Comparison of ENCODE assay signal across 9 cellular contexts in genomic region chr4:165464813-165465381, GRCh38.
DNase-seq lines count a peak whose midpoint lies in the region; ATAC-seq, FAIRE-seq and TF ChIP-seq lines count a peak whose summit lies in the region.
"Had no signal": no experiment of that assay in that cellular context is flagged by ENCODE, and none has a peak within 500 bp of the region (broad histone marks: within the 10 kb centered on the region; RNA-seq: fewer than 3 reads in every experiment).

No MANE protein-coding gene starts in this region.

- no peak overlapping the region for H3K9ac ChIP-seq in neural cell (ENCODE audit: low read length)

- no peaks in the 10 kb centered on the region for H3K27me3 ChIP-seq in esophagus muscularis mucosa
- no peaks in the 10 kb centered on the region for H3K27me3 ChIP-seq in neural cell (ENCODE audit: insufficient read depth, low read depth, low read length)

- H3K4me3 Mint-ChIP-seq in activated T-cell treated with anti-CD3 and anti-CD28 coated beads, Interleukin-2, amount 50 U/mL, for 72 hours, result no peak overlapping the region
- H3K4me3 Mint-ChIP-seq: stimulated activated naive CD8-positive, alpha-beta T cell treated with anti-CD3 and anti-CD28 coated beads, Interleukin-15, Interleukin-2, amounts not matched to agents 100 ng/mL and 50 ng/mL, for 24 hours had no signal

- no peaks in the 10 kb centered on the region for H3K27me3 Mint-ChIP-seq in activated T-cell treated with anti-CD3 and anti-CD28 coated beads, Interleukin-2, amount 50 U/mL, for 72 hours (ENCODE audit: low read depth)

- no peaks in the 10 kb centered on the region for H3K9me2 ChIP-seq in neural cell (ENCODE audit: insufficient read depth, low read length)

- peak; percentile 58 to 61 for ATAC-seq in activated T-cell treated with anti-CD3 and anti-CD28 coated beads, Interleukin-2, amount 50 U/mL, for 72 hours (replicated peaks in 1 of 2)
- ATAC-seq in GM21717 (IDR thresholded peaks at IDR 0.05; ENCODE audit: unreplicated experiment), result peak; percentile 65
- peak; percentile 79 for ATAC-seq in SK-N-SH treated with all-trans-retinoic acid at 6 μM for 48 hours

- no peak overlapping the region for H3K27ac Mint-ChIP-seq in activated T-cell treated with anti-CD3 and anti-CD28 coated beads, Interleukin-2, amount 50 U/mL, for 72 hours
- H3K27ac Mint-ChIP-seq: stimulated activated naive CD8-positive, alpha-beta T cell treated with anti-CD3 and anti-CD28 coated beads, Interleukin-15, Interleukin-2, amounts not matched to agents 100 ng/mL and 50 ng/mL, for 24 hours had no signal

- no peak overlapping the region for H2AFZ ChIP-seq in neural cell (ENCODE audit: low read depth, low read length)

- no peak overlapping the region for H3K4me3 ChIP-seq in esophagus muscularis mucosa
- H3K4me3 ChIP-seq in neural cell (ENCODE audit: low read length), result no peak overlapping the region

- H3K9me3 ChIP-seq in esophagus muscularis mucosa, result no peaks in the 10 kb centered on the region
- no peaks in the 10 kb centered on the region for H3K9me3 ChIP-seq in neural cell (ENCODE audit: low read length)

- H3K27ac ChIP-seq in esophagus muscularis mucosa (replicated peaks in 1 of 4) (no peak overlapping the region), neural cell (ENCODE audit: low read length) (no peak overlapping the region)

- TF ChIP-seq POLR2A in esophagus muscularis mucosa (IDR thresholded peaks at IDR 0.05; ENCODE audit: low read depth) (no peak), H54 (IDR thresholded peaks at IDR 0.05; ENCODE audit: low read depth, low read length) (no peak)

- TF ChIP-seq CTCF in esophagus muscularis mucosa (IDR thresholded peaks at IDR 0.05) (peak; percentile 76 to 78 (median 76)), neural cell (IDR thresholded peaks at IDR 0.05; ENCODE audit: poor library complexity, severe bottlenecking) (peak; percentile 85)

- H3K4me2 ChIP-seq in neural cell (ENCODE audit: low read length), result no peak overlapping the region

- no peak for FAIRE-seq in H54 (lab: Jason Lieb, UNC)

- peaks cover 0 to 5% (median 2%) of the 10 kb centered on the region in 4 donors for H3K36me3 ChIP-seq in esophagus muscularis mucosa
- H3K36me3 ChIP-seq in neural cell (ENCODE audit: insufficient read depth, low read length), result peaks cover 19% of the 10 kb centered on the region

- H3K9me3 Mint-ChIP-seq in activated T-cell treated with anti-CD3 and anti-CD28 coated beads, Interleukin-2, amount 50 U/mL, for 72 hours, result no peaks in the 10 kb centered on the region
- H3K9me3 Mint-ChIP-seq: stimulated activated naive CD8-positive, alpha-beta T cell treated with anti-CD3 and anti-CD28 coated beads, Interleukin-15, Interleukin-2, amounts not matched to agents 100 ng/mL and 50 ng/mL, for 24 hours had no signal

- no peak for TF ChIP-seq EP300 in esophagus muscularis mucosa (IDR thresholded peaks at IDR 0.05)
- TF ChIP-seq EP300 in neural cell (conservative IDR thresholded peaks at IDR 0.05; ENCODE audit: poor library complexity, severe bottlenecking), result no peak

- DNase-seq in activated T-cell treated with anti-CD3 and anti-CD28 coated beads, Interleukin-2, amount 50 U/mL, for 72 hours, result peak in 1 of 2 donors; percentile 5
- no peak for DNase-seq in activated T-cell treated with anti-CD3 and anti-CD28 coated beads, Interleukin-2, amount 50 U/mL, for 1 hour
- peak; percentile 68 to 84 for DNase-seq in Kasumi-1 (lab: John Stamatoyannopoulos, UW)
- no peak for DNase-seq in esophagus muscularis mucosa (ENCODE audit: extremely low spot score)
- DNase-seq in H54 (ENCODE audit: insufficient read length, low spot score), result no peak

- intact Hi-C loops in esophagus muscularis mucosa (cut with DNase I), result loop anchor here (2.0 to 10.0 kb wide), 3 partner anchors 88 to 334 kb away; partner anchors contain the start of genes CPE and KLHL2

- no peaks in the 10 kb centered on the region for H4K20me1 ChIP-seq in neural cell (ENCODE audit: insufficient read depth)

- peak; percentile 94 for TF ChIP-seq RAD21 in neural cell (conservative IDR thresholded peaks at IDR 0.05)

- WGBS in esophagus muscularis mucosa, result 24% methylated on average over 9 of the region's 9 CpGs

- peaks cover 0 to 24% (median 17%) of the 10 kb centered on the region in 4 donors for H3K4me1 ChIP-seq in esophagus muscularis mucosa

- H3F3A ChIP-seq in neural cell (ENCODE audit: insufficient read depth, low read length, poor library complexity, severe bottlenecking), result peaks cover 5% of the 10 kb centered on the region

- peaks cover 15% of the 10 kb centered on the region for H3K79me2 ChIP-seq in neural cell (replicated peaks; ENCODE audit: insufficient read depth, low read length)

- H3K36me3 Mint-ChIP-seq in activated T-cell treated with anti-CD3 and anti-CD28 coated beads, Interleukin-2, amount 50 U/mL, for 72 hours (ENCODE audit: insufficient read depth in 2 of 2), result no peaks in the 10 kb centered on the region

- H3K4me1 Mint-ChIP-seq in activated T-cell treated with anti-CD3 and anti-CD28 coated beads, Interleukin-2, amount 50 U/mL, for 72 hours (ENCODE audit: low read depth), result no peaks in the 10 kb centered on the region

TF ChIP-seq in SK-N-SH treated with all-trans-retinoic acid at 6 μM for 48 hours, 23 proteins besides CTCF, POLR2A, EP300 and RAD21:
- TF ChIP-seq CREB5 (CRISPR knock-in tag; IDR thresholded peaks at IDR 0.05; ENCODE audit: low read depth) (no peak), ESRRG (CRISPR knock-in tag; IDR thresholded peaks at IDR 0.05) (no peak), PATZ1 (CRISPR knock-in tag; IDR thresholded peaks at IDR 0.05; ENCODE audit: borderline replicate concordance) (no peak), ZNF8 (CRISPR knock-in tag; IDR thresholded peaks at IDR 0.05) (no peak), ARNTL (CRISPR knock-in tag; IDR thresholded peaks at IDR 0.05; ENCODE audit: borderline replicate concordance, low read depth) (no peak), TOX (CRISPR knock-in tag; IDR thresholded peaks at IDR 0.05; ENCODE audit: borderline replicate concordance) (no peak), ZFP3 (CRISPR knock-in tag; IDR thresholded peaks at IDR 0.05) (no peak)
TF ChIP-seq in SK-N-SH treated with all-trans-retinoic acid at 6 μM for 48 hours: peak in this region for 0.

TF ChIP-seq in neural cell, 6 proteins besides CTCF, POLR2A, EP300 and RAD21:
- TF ChIP-seq SMC3 (conservative IDR thresholded peaks at IDR 0.05; ENCODE audit: poor library complexity) (peak; percentile 92), TAF1 (IDR thresholded peaks at IDR 0.05; ENCODE audit: low read depth) (no peak)

Comparison
In these comparisons a context has a peak if more than half of its experiments do, and no peak if none do; other contexts are left out.
1. DNase-seq: peak in Kasumi-1 (2 of 2); none in activated T-cell treated with anti-CD3 and anti-CD28 coated beads, Interleukin-2, amount 50 U/mL, for 1 hour (single experiment), esophagus muscularis mucosa (single experiment) and H54 (single experiment).
2. Peak in every context shown above with its lines, with median percentiles within 50 percentile points of each other: ATAC-seq.